ENCODE assay signal across 29 cellular contexts in the genomic region with DNA sequence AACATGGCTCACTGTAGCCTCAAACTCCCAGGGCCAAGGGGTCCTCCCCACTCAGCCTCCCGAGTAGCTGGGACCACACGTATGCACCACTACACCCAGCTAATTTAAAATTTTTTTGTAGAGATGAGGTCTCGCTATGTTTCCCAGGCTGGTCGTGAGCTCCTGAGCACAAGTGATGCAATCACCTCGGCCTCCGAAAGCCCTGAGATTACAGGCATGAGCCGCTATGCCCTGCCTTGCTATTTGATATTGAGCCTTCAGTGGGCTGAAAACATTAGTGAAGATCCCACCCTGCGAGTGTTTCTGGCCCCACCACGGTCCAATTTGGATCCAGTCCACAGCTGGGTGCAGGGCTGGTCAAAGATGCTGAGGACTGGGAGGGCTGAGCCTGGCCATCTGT.
"Had no signal": no experiment of that assay in that cellular context is flagged by ENCODE, and none has a peak within 500 bp of the region (broad histone marks: within the 10 kb centered on the region; RNA-seq: fewer than 3 reads in every experiment).

No MANE protein-coding gene starts in this region.

- H3K9me3 ChIP-seq: adrenal gland, SJCRH30, SK-N-SH had no signal

- H3K27ac ChIP-seq: adrenal gland, SJCRH30 had no signal

- H3K36me3 ChIP-seq: adrenal gland, MG63, SJCRH30 had no signal

- H3K4me2 ChIP-seq: SK-N-SH had no signal

- FAIRE-seq: bronchial epithelial cell, TTC549 had no signal

- H3K4me1 ChIP-seq: adrenal gland, SJCRH30 had no signal

- ATAC-seq: activated naive CD4-positive, alpha-beta T cell treated with anti-CD3 and anti-CD28 coated beads, Interleukin-2, amount 50 U/mL, for 72 hours; activated T-cell treated with anti-CD3 and anti-CD28 coated beads, Interleukin-2, amount 50 U/mL, for 4 hours; Panc1 had no signal

- H3K9ac ChIP-seq: SK-N-SH had no signal

- DNase-seq: activated B cell treated with CpG ODN at 0.5 μM for 24 hours; activated CD4-positive, alpha-beta memory T cell treated with anti-CD3 and anti-CD28 coated beads for 36 hours; activated CD4-positive, alpha-beta T cell treated with anti-CD3 and anti-CD28 coated beads for 4 hours; activated CD4-positive, alpha-beta T cell treated with anti-CD3 and anti-CD28 coated beads, Interleukin-2, amount 50 U/mL, for 1 hour; activated CD4-positive, CD25-positive, alpha-beta regulatory T cell treated with anti-CD3 and anti-CD28 coated beads, Interleukin-2, amount 50 U/mL, for 72 hours; activated CD8-positive, alpha-beta memory T cell treated with anti-CD3 and anti-CD28 coated beads, Interleukin-2, amount 50 U/mL, for 4 hours; activated naive CD4-positive, alpha-beta T cell treated with Interleukin-2 at 50 U/mL for 16 hours; activated T-cell treated with anti-CD3 and anti-CD28 coated beads for 4 hours; activated T-cell treated with anti-CD3 and anti-CD28 coated beads, Interleukin-2, amount 50 U/mL, for 4 hours; adrenal gland; anterior cingulate cortex; caudate nucleus; cerebellar nuclear complex; Kasumi-1; KG1; MG63; NCI-H1048; NCI-H1436 treated with DMSO at 0.1 percent for 48 hours; NCI-H1694 treated with DMSO at 0.1 percent for 48 hours; NCI-H2029; NCI-H345; NCI-H524 treated with DMSO at 0.1 percent for 48 hours; SHP77; SJCRH30; SK-N-SH had no signal

- H3K27me3 ChIP-seq: adrenal gland, MG63, SJCRH30 had no signal

- H3K4me3 ChIP-seq: adrenal gland, MG63, SJCRH30 had no signal
